14 cellular contexts compared by ENCODE assay signal in the genomic region with DNA sequence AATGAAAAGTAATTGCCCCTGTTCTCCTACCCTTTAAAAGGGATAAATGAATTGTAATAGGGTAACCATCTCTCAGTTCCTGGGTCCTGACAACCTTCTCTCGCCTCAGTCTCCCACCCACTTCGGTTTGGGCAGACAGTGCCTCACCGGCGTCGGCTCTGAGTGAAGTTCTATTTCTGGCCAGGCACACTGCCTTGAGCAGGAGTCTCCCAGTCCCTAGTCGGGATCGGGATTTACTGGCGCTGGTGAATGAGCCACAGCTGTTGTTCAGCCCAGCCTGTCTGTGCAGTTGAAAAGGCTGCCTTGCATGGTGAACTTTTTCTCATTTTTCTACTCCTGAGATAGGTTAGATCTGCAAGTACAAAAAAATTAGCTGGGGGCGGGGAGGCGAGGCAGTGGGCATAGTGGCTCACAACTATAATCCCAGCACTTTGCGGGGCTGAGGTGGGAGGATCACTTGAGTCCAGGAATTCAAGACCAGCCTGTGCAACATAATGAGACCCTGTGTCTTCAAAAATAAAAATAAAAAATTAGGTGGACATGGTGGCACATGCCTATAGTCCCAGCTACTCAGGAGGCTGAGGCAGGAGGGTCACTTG. TPM values are rescaled to one million over a fixed set of nuclear protein-coding genes. Genes with fewer than 3 reads are reported as not detected.
A peak's percentile ranks its signal among the peaks of the same experiment; 100 is the strongest.
DNase-seq lines count a peak whose midpoint lies in the region; ATAC-seq and TF ChIP-seq lines count a peak whose summit lies in the region.
"Had no signal": no experiment of that assay in that cellular context is flagged by ENCODE, and none has a peak within 500 bp of the region (broad histone marks: within the 10 kb centered on the region; RNA-seq: fewer than 3 reads in every experiment).

No MANE protein-coding gene starts in this region.

- H2BK120ac ChIP-seq in H9 (ENCODE audit: low read depth, low read length, poor library complexity, severe bottlenecking) = no peak overlapping the region

- H3K9me3 ChIP-seq in naive thymus-derived CD4-positive, alpha-beta T cell (ENCODE audit: control insufficient read depth in 2 of 3, low read length in 3 of 3) = no peaks in the 10 kb centered on the region
- H3K9me3 ChIP-seq in tibial nerve = no peaks in the 10 kb centered on the region
- H3K9me3 ChIP-seq in H9 (ENCODE audit: control insufficient read depth, low read depth, low read length) = no peaks in the 10 kb centered on the region
- H3K9me3 ChIP-seq: mucosa of descending colon, upper lobe of left lung had no signal

- no peak for TF ChIP-seq EP300 in tibial nerve (IDR thresholded peaks at IDR 0.05)

- intact Hi-C loops in naive thymus-derived CD4-positive, alpha-beta T cell (cut with micrococcal nuclease) = no loop called here

- CTCF ChIA-PET in naive thymus-derived CD4-positive, alpha-beta T cell (lab: Charles Lee) = no interaction called here

- no peak overlapping the region for H2BK20ac ChIP-seq in H9 (ENCODE audit: low read depth, low read length, poor library complexity, severe bottlenecking)

- no peak overlapping the region for H3K18ac ChIP-seq in H9 (ENCODE audit: insufficient read length, low read depth, low read length)

- H3K36me3 ChIP-seq in naive thymus-derived CD4-positive, alpha-beta T cell (ENCODE audit: control insufficient read depth in 2 of 3, insufficient read depth in 3 of 3, low read length in 3 of 3) = no peaks in the 10 kb centered on the region
- peaks cover 0 to 17% (median 0%) of the 10 kb centered on the region in 3 donors for H3K36me3 ChIP-seq in tibial nerve

- no peak overlapping the region for H3K4ac ChIP-seq in H9 (ENCODE audit: low read depth, low read length)

- peaks cover 2% of the 10 kb centered on the region for H3K79me1 ChIP-seq in H9 (ENCODE audit: insufficient read depth, low read depth, low read length, poor library complexity, severe bottlenecking)

- no peak overlapping the region for H3K27ac ChIP-seq in naive thymus-derived CD4-positive, alpha-beta T cell (ENCODE audit: low read depth, low read length)
- H3K27ac ChIP-seq in tibial nerve = peak overlapping the region in 3 of 4 donors; percentile 4 to 27 (median 26)
- no peak overlapping the region for H3K27ac ChIP-seq in H9 (ENCODE audit: insufficient read length, low read depth, low read length)

- no peak overlapping the region for H3K23ac ChIP-seq in H9 (ENCODE audit: insufficient read length, low read depth, low read length)

- H3K27me3 ChIP-seq in naive thymus-derived CD4-positive, alpha-beta T cell (ENCODE audit: control insufficient read depth in 2 of 2, insufficient read depth in 2 of 2, low read length in 2 of 2) = no peaks in the 10 kb centered on the region
- H3K27me3 ChIP-seq in tibial nerve = no peaks in the 10 kb centered on the region
- H3K27me3 ChIP-seq in H9 (ENCODE audit: insufficient read depth, low read length) = no peaks in the 10 kb centered on the region
- H3K27me3 ChIP-seq: upper lobe of left lung had no signal

- H3K23me2 ChIP-seq in H9 (ENCODE audit: insufficient read length, low read depth, low read length, poor library complexity, severe bottlenecking) = no peaks in the 10 kb centered on the region

- peak overlapping the region in 7 of 9 donors; percentile 49 to 82 (median 58) for H3K27ac Mint-ChIP-seq in naive thymus-derived CD4-positive, alpha-beta T cell
- H3K27ac Mint-ChIP-seq in H9 = no peak overlapping the region; a peak in 2 of 7 replicates

- H3K4me1 Mint-ChIP-seq in naive thymus-derived CD4-positive, alpha-beta T cell = peaks cover 11 to 72% (median 32%) of the 10 kb centered on the region in 7 donors
- H3K4me1 Mint-ChIP-seq in H9 = no peaks in the 10 kb centered on the region

- no peaks in the 10 kb centered on the region for H3K9me3 Mint-ChIP-seq in naive thymus-derived CD4-positive, alpha-beta T cell
- no peaks in the 10 kb centered on the region for H3K9me3 Mint-ChIP-seq in H9
- H3K9me3 Mint-ChIP-seq: T-cell had no signal

- H3T11ph ChIP-seq in H9 (ENCODE audit: low read length) = no peak overlapping the region

- no peaks in the 10 kb centered on the region for H4K20me1 ChIP-seq in H9 (ENCODE audit: control insufficient read depth, insufficient read depth, insufficient read length)

- no peak overlapping the region for H2AFZ ChIP-seq in H9 (ENCODE audit: low read length)

- no peak for ATAC-seq in naive thymus-derived CD4-positive, alpha-beta T cell
- ATAC-seq: mucosa of descending colon, T-cell had no signal

- POLR2A ChIA-PET in naive thymus-derived CD4-positive, alpha-beta T cell (lab: Charles Lee) = no interaction called here

- H2AK5ac ChIP-seq in H9 (ENCODE audit: insufficient read length, low read length) = no peak overlapping the region

- H2BK12ac ChIP-seq in H9 (ENCODE audit: insufficient read length, low read depth, low read length) = no peak overlapping the region

- no peak overlapping the region for H3K9ac ChIP-seq in H9 (ENCODE audit: extremely low read depth, insufficient read length, low read length)

- H3K36me3 Mint-ChIP-seq in naive thymus-derived CD4-positive, alpha-beta T cell = peaks cover 0 to 22% (median 13%) of the 10 kb centered on the region in 5 donors
- peaks cover 0 to 9% (median 6%) of the 10 kb centered on the region in 3 experiments; a peak in 5 of 7 replicates for H3K36me3 Mint-ChIP-seq in H9 (ENCODE audit: insufficient read depth in 1 of 3, low read depth in 3 of 3)

- no peak overlapping the region for H4K91ac ChIP-seq in H9 (ENCODE audit: insufficient read length, low read depth, low read length)

- H3K4me2 ChIP-seq in H9 (ENCODE audit: insufficient read depth, insufficient read length, low read length) = no peak overlapping the region

- TF ChIP-seq CTCF in fibroblast of villous mesenchyme (IDR thresholded peaks at IDR 0.05; ENCODE audit: insufficient read depth, low read depth, low read length) = no peak
- TF ChIP-seq CTCF in tibial nerve (IDR thresholded peaks at IDR 0.05) = no peak
- TF ChIP-seq CTCF in H9 (conservative IDR thresholded peaks at IDR 0.05) = no peak

- H3K27me3 Mint-ChIP-seq in naive thymus-derived CD4-positive, alpha-beta T cell = no peaks in the 10 kb centered on the region
- H3K27me3 Mint-ChIP-seq in H9 (ENCODE audit: low read depth) = no peaks in the 10 kb centered on the region
- H3K27me3 Mint-ChIP-seq: T-cell had no signal

- H4K5ac ChIP-seq in H9 (ENCODE audit: insufficient read length, low read depth, low read length) = no peak overlapping the region

- H2BK15ac ChIP-seq in H9 (ENCODE audit: low read depth, low read length) = no peak overlapping the region

- no peak overlapping the region for H3K14ac ChIP-seq in H9 (ENCODE audit: insufficient read depth, low read length)

- no peaks in the 10 kb centered on the region; the same call in 1 of the 2 replicates for H3K79me2 ChIP-seq in H9 (ENCODE audit: insufficient read depth, low read length)

- H3K4me3 ChIP-seq in fibroblast of villous mesenchyme (ENCODE audit: low read depth, low read length) = no peak overlapping the region
- no peak overlapping the region for H3K4me3 ChIP-seq in naive thymus-derived CD4-positive, alpha-beta T cell (ENCODE audit: low read length)
- H3K4me3 ChIP-seq in tibial nerve = no peak overlapping the region
- H3K4me3 ChIP-seq: mucosa of descending colon, upper lobe of left lung had no signal

- no peak overlapping the region for H3K56ac ChIP-seq in H9 (ENCODE audit: insufficient read length, low read depth, low read length)

- WGBS in tibial nerve, 2 donors = 50 to 67% methylated on average over 11 of the region's 11 CpGs
- WGBS in H9 (ENCODE audit: extremely low coverage, insufficient read length, low lambda C conversion rate) = no CpG with 5 or more reads among the region's 11 CpGs

- no peak for TF ChIP-seq POLR2A in tibial nerve (IDR thresholded peaks at IDR 0.05)

- H3K4me1 ChIP-seq in naive thymus-derived CD4-positive, alpha-beta T cell (ENCODE audit: control insufficient read depth in 2 of 2, insufficient read depth in 2 of 2, low read length in 2 of 2) = peaks cover 1 to 11% of the 10 kb centered on the region in 2 donors
- peaks cover 0 to 63% (median 18%) of the 10 kb centered on the region in 4 donors for H3K4me1 ChIP-seq in tibial nerve
- H3K4me1 ChIP-seq in H9 (ENCODE audit: insufficient read depth, low read length) = no peaks in the 10 kb centered on the region

- H4K8ac ChIP-seq in H9 (replicated peaks; ENCODE audit: insufficient read length, low read depth, low read length) = no peak overlapping the region

- H3K4me3 Mint-ChIP-seq in naive thymus-derived CD4-positive, alpha-beta T cell = no peak overlapping the region
- no peak overlapping the region for H3K4me3 Mint-ChIP-seq in H9
- H3K4me3 Mint-ChIP-seq: T-cell had no signal

- H2BK5ac ChIP-seq in H9 (ENCODE audit: insufficient read length, low read length) = no peak overlapping the region

- DNase-seq in NCI-H82 (lab: John Stamatoyannopoulos, UW) (peak; percentile 46), NCI-H82 treated with DMSO at 0.1 percent for 48 hours (lab: John Stamatoyannopoulos, UW; ENCODE audit: unreplicated experiment) (no peak), fibroblast of villous mesenchyme (ENCODE audit: low read depth) (peak; percentile 72), tibial nerve (ENCODE audit: low spot score in 2 of 2) (no peak), SHP77 (lab: John Stamatoyannopoulos, UW) (no peak), H9 (no peak), UCSD-AML1 (lab: John Stamatoyannopoulos, UW; ENCODE audit: unreplicated experiment) (no peak)
- DNase-seq in naive thymus-derived CD4-positive, alpha-beta T cell = no peak
- DNase-seq: 8988T; activated effector memory CD4-positive, alpha-beta T cell treated with Interleukin-2 at 50 U/mL for 16 hours; mucosa of descending colon; T-cell; upper lobe of left lung had no signal

RNA-seq across cellular contexts. Expression of gene PLEKHM2, which starts 7.4 kb away (rescaled TPM):
- total RNA-seq in fibroblast of villous mesenchyme (54.0 and 61.8 TPM in 2 replicates), tibial nerve (10 to 100 TPM; 54.0 to 80.4 (median 57.1) TPM), H9 (2021) (45.9 and 50.4 TPM in 2 replicates)
- 10 to 100 TPM; 53.6 to 78.6 (median 68.1) TPM for total RNA-seq in naive thymus-derived CD4-positive, alpha-beta T cell
- polyA plus RNA-seq in naive thymus-derived CD4-positive, alpha-beta T cell = 10 to 100 TPM in 1 of 2 donors, 1 to 10 TPM in 1; 4.3 to 10.0 TPM

RNA-seq across cellular contexts. Expression of gene SLC25A34, which starts 44.5 kb away (rescaled TPM):
- under 0.01 and 0.43 TPM in 2 replicates for total RNA-seq in fibroblast of villous mesenchyme
- 1 to 10 TPM; 1.5 to 4.6 (median 2.1) TPM for total RNA-seq in naive thymus-derived CD4-positive, alpha-beta T cell
- under 1 TPM in 1 of 2 donors, not detected in 1; 0.08 TPM for polyA plus RNA-seq in naive thymus-derived CD4-positive, alpha-beta T cell
- total RNA-seq in tibial nerve = 10 to 100 TPM in 1 of 4 donors, 1 to 10 TPM in 3; 2.8 to 23.7 (median 3.3) TPM
- total RNA-seq in H9 (2021) = 0.94 and 1.5 TPM in 2 replicates

RNA-seq across cellular contexts. Expression of gene TMEM82, which starts 50.8 kb away (rescaled TPM):
- total RNA-seq in fibroblast of villous mesenchyme = not detected in 2 replicates
- total RNA-seq in naive thymus-derived CD4-positive, alpha-beta T cell = not detected
- not detected for polyA plus RNA-seq in naive thymus-derived CD4-positive, alpha-beta T cell
- total RNA-seq in tibial nerve = not detected
- total RNA-seq in H9 (2021) = 1.0 and 1.4 TPM in 2 replicates
- total RNA-seq: bronchial epithelial cell, T-cell, upper lobe of left lung had no signal

Comparison
In these comparisons a context has a peak if more than half of its experiments do, and no peak if none do; other contexts are left out.
1. DNase-seq: peak in NCI-H82 (single experiment) and fibroblast of villous mesenchyme (single experiment); none in NCI-H82 treated with DMSO at 0.1 percent for 48 hours (single experiment), naive thymus-derived CD4-positive, alpha-beta T cell (0 of 9), tibial nerve (0 of 2), SHP77 (0 of 2), H9 (single experiment) and UCSD-AML1 (single experiment).
2. H3K27ac ChIP-seq: peak in tibial nerve (3 of 4); none in naive thymus-derived CD4-positive, alpha-beta T cell (single experiment) and H9 (single experiment).
3. H3K27ac Mint-ChIP-seq: peak in naive thymus-derived CD4-positive, alpha-beta T cell (7 of 9); none in H9 (0 of 3).